In genomic region chr22:38843716-38844660, GRCh38 we compare ENCODE assay signal across 8 cellular contexts. TPM values are rescaled to one million over a fixed set of nuclear protein-coding genes. Genes with fewer than 3 reads are reported as not detected.
DNase-seq lines count a peak whose midpoint lies in the region; ATAC-seq and TF ChIP-seq lines count a peak whose summit lies in the region.

NPTXR (minus strand) TSS chr22:38844028.

- in situ Hi-C loops in brain microvascular endothelial cell (cut with HindIII; ENCODE audit: low pct_ligation_motif_present, low sequenced_read_pairs) = no loop called here

- H3K36me3 ChIP-seq in brain microvascular endothelial cell (replicated peaks) (no peaks in the 10 kb centered on the region), iPS DF 6.9 (ENCODE audit: control insufficient read depth, insufficient read depth, low read length) (no peaks in the 10 kb centered on the region; the same call in 1 of the 2 replicates), sigmoid colon (no peaks in the 10 kb centered on the region)

- H3K27me3 Mint-ChIP-seq in T-cell = peaks cover 5 to 26% of the 10 kb centered on the region in 2 donors

- peaks cover 6% of the 10 kb centered on the region for H3K36me3 Mint-ChIP-seq in T-cell

- TF ChIP-seq CTCF in HL-60 (IDR thresholded peaks at IDR 0.05; ENCODE audit: insufficient read depth, low read length) (no peak), brain microvascular endothelial cell (IDR thresholded peaks at IDR 0.05; ENCODE audit: low read depth, low read length, missing control alignments) (no peak), sigmoid colon (IDR thresholded peaks at IDR 0.05) (no peak)

- H3K4me3 ChIP-seq in HL-60 (replicated peaks; ENCODE audit: insufficient read depth, low read length) (peak within 1 kb of the TSS; percentile 16; the same call in 1 of the 2 replicates), brain microvascular endothelial cell (ENCODE audit: low read depth, low read length) (peak within 1 kb of the TSS; percentile 17), iPS DF 6.9 (ENCODE audit: low read length) (peak within 1 kb of the TSS; percentile 69; the same call in 1 of the 2 replicates), sigmoid colon (peak within 1 kb of the TSS; percentile 31 to 56 (median 55))

- no peak for TF ChIP-seq EP300 in sigmoid colon (IDR thresholded peaks at IDR 0.05)

- TF ChIP-seq POLR2A in sigmoid colon (IDR thresholded peaks at IDR 0.05) = no peak

- peaks cover 29 to 31% (median 31%) of the 10 kb centered on the region in 3 donors for H3K4me1 Mint-ChIP-seq in T-cell

- H3K4me1 ChIP-seq in iPS DF 6.9 (ENCODE audit: control insufficient read depth, insufficient read depth, low read length) (no peaks in the 10 kb centered on the region; the same call in 1 of the 2 replicates), sigmoid colon (peaks cover 0 to 20% (median 17%) of the 10 kb centered on the region in 4 donors)

- peak; percentile 63 to 71 (median 70) for ATAC-seq in T-cell (replicated peaks in 1 of 4)
- ATAC-seq in GM21786 (IDR thresholded peaks at IDR 0.05; ENCODE audit: unreplicated experiment) = no peak
- ATAC-seq in HG02798 (IDR thresholded peaks at IDR 0.05; ENCODE audit: poor library complexity, unreplicated experiment) = no peak

- no peak within 1 kb of the TSS for H3K27ac ChIP-seq in HL-60 (replicated peaks)
- H3K27ac ChIP-seq in brain microvascular endothelial cell = no peak within 1 kb of the TSS
- H3K27ac ChIP-seq in iPS DF 6.9 (ENCODE audit: low read length) = no peak within 1 kb of the TSS
- peak within 1 kb of the TSS; percentile 75 to 83 (median 82) for H3K27ac ChIP-seq in sigmoid colon

- H3K9me3 ChIP-seq in iPS DF 6.9 (ENCODE audit: control insufficient read depth, insufficient read depth, low read length) (no peaks in the 10 kb centered on the region), sigmoid colon (no peaks in the 10 kb centered on the region)

- CTCF ChIA-PET in T-cell (lab: Charles Lee) = interaction anchor here in 1 of 2 donors (0.8 kb wide), 1 partner anchor 10 kb away, joined by 3 read pairs; no protein-coding TSS in a partner anchor

- peaks cover 46% of the 10 kb centered on the region for H3K27me3 ChIP-seq in HL-60 (ENCODE audit: insufficient read depth, poor library complexity, severe bottlenecking)
- H3K27me3 ChIP-seq in brain microvascular endothelial cell (replicated peaks) = peaks cover 28% of the 10 kb centered on the region
- H3K27me3 ChIP-seq in iPS DF 6.9 (ENCODE audit: control insufficient read depth, insufficient read depth, low read length) = peaks cover 22% of the 10 kb centered on the region
- H3K27me3 ChIP-seq in sigmoid colon = no peaks in the 10 kb centered on the region

- H3K4me3 Mint-ChIP-seq in T-cell = peak within 1 kb of the TSS; percentile 72 to 87 (median 83)

- H3K9me3 Mint-ChIP-seq in T-cell = no peaks in the 10 kb centered on the region

- no CpG with 5 or more reads among the region's 109 CpGs for WGBS in iPS DF 6.9 (ENCODE audit: insufficient coverage, insufficient read length)
- WGBS in sigmoid colon, 2 donors = 1 to 2% methylated on average over 109 of the region's 109 CpGs

- POLR2A ChIA-PET in T-cell (lab: Charles Lee) = interaction anchor here in 1 of 2 donors (0.6 kb wide), 1 partner anchor 1344 kb away, joined by 3 read pairs; no protein-coding TSS in a partner anchor

- H3K27ac Mint-ChIP-seq in T-cell = no peak within 1 kb of the TSS

- intact Hi-C loops in sigmoid colon (cut with DNase I) = loop anchor here (5.0 kb wide), 2 partner anchors 52 to 87 kb away; partner anchors contain the start of genes DNAL4 and SUN2

- DNase-seq in AML-193 (lab: John Stamatoyannopoulos, UW) = peak; percentile 11 to 33
- DNase-seq in HL-60 (ENCODE audit: low read depth in 1 of 2, low spot score in 1 of 2) = no peak
- peak in 22 of 34 experiments; percentile 9 to 61 (median 24) for DNase-seq in T-cell
- DNase-seq in brain microvascular endothelial cell = no peak
- no peak for DNase-seq in iPS DF 6.9 (ENCODE audit: low read depth, low spot score)
- DNase-seq in sigmoid colon = no peak

RNA-seq across cellular contexts. Expression of gene NPTXR, which starts in this region (rescaled TPM):
- total RNA-seq in T-cell (10 to 100 TPM in 2 of 5 donors, 1 to 10 TPM in 3; 4.9 to 13.2 (median 9.1) TPM), sigmoid colon (10 to 100 TPM in 1 of 4 donors, 1 to 10 TPM in 3; 3.9 to 14.4 (median 5.3) TPM)
- polyA plus RNA-seq in sigmoid colon = 1 to 10 TPM in 1 of 3 donors, under 1 TPM in 1, not detected in 1; under 0.01 to 2.9 TPM

Comparison
In these comparisons a context has a peak if more than half of its experiments do, and no peak if none do; other contexts are left out.
1. DNase-seq: peak in AML-193 (2 of 2) and T-cell (22 of 34); none in HL-60 (0 of 2), brain microvascular endothelial cell (single experiment), iPS DF 6.9 (single experiment) and sigmoid colon (single experiment).
2. H3K27ac ChIP-seq: peak in sigmoid colon (4 of 4); none in HL-60 (single experiment), brain microvascular endothelial cell (single experiment) and iPS DF 6.9 (single experiment).
3. H3K4me3 ChIP-seq: peak in every context shown above with its lines; median percentile 69 in iPS DF 6.9; 55 in sigmoid colon; 17 in brain microvascular endothelial cell; 16 in HL-60.
4. ATAC-seq: peak in T-cell (4 of 4); none in GM21786 (single experiment) and HG02798 (single experiment).